1 cellular context compared by ENCODE assay signal in the genomic region with DNA sequence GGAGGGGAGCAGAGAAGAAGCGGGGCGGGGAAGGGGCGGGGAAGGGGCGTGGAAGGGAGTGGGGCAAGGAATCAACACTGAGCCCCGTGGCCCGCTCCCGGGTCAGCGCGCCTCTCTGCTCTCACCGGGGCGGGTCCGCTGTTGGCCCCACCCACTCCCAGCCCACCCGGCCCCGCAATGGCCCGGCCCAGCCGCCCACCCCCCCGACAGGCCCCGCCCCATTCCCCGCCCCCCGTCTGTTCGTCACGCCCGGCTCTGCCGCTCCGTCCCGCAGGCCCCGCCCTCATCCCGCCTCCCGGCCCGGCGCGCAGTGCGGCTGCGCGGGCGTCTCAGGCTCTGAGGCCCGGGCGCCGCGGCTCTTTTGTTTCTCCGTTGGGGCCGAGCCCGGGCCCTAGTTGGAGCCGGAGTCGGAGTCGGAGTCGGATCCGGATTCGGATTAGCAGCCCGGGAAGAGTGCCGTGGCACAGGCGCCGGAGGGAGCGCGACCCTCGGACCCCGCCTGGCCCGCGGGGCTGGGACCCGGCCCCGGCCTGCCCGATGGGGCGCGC.
TF ChIP-seq lines count a peak whose summit lies in the region.

Gene ULK1, plus strand, starts transcription at position 310 of the 548 bp plus-strand sequence. CDS start 380 bp downstream, outside the sequence.

TF ChIP-seq in K562, 482 proteins besides CTCF, POLR2A, EP300 and RAD21 (continued from another document):
- TF ChIP-seq, protein P1, sequence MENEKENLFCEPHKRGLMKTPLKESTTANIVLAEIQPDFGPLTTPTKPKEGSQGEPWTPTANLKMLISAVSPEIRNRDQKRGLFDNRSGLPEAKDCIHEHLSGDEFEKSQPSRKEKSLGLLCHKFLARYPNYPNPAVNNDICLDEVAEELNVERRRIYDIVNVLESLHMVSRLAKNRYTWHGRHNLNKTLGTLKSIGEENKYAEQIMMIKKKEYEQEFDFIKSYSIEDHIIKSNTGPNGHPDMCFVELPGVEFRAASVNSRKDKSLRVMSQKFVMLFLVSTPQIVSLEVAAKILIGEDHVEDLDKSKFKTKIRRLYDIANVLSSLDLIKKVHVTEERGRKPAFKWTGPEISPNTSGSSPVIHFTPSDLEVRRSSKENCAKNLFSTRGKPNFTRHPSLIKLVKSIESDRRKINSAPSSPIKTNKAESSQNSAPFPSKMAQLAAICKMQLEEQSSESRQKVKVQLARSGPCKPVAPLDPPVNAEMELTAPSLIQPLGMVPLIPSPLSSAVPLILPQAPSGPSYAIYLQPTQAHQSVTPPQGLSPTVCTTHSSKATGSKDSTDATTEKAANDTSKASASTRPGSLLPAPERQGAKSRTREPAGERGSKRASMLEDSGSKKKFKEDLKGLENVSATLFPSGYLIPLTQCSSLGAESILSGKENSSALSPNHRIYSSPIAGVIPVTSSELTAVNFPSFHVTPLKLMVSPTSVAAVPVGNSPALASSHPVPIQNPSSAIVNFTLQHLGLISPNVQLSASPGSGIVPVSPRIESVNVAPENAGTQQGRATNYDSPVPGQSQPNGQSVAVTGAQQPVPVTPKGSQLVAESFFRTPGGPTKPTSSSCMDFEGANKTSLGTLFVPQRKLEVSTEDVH (IDR thresholded peaks at IDR 0.05; ENCODE audit: low read depth, partially characterized antibody) = no peak
- TF ChIP-seq ZFX (CRISPR knock-in tag; IDR thresholded peaks at IDR 0.05) (peak; percentile 78), TAF1 (IDR thresholded peaks at IDR 0.05; ENCODE audit: control insufficient read depth, extremely low read depth, insufficient read depth, low read length, severe bottlenecking) (peak; percentile 84), POLR2AphosphoS5 (IDR thresholded peaks at IDR 0.05; ENCODE audit: control insufficient read depth, insufficient read depth, low read depth, low read length) (peak; percentile 87), NFIX (CRISPR knock-in tag; IDR thresholded peaks at IDR 0.05; ENCODE audit: low read depth) (no peak), OTX1 (CRISPR knock-in tag; IDR thresholded peaks at IDR 0.05) (no peak), MAX (CRISPR knock-in tag; IDR thresholded peaks at IDR 0.05) (no peak), ZNF274 (IDR thresholded peaks at IDR 0.05; ENCODE audit: borderline replicate concordance, low read depth, low read length) (no peak)
- TF ChIP-seq, protein P2, sequence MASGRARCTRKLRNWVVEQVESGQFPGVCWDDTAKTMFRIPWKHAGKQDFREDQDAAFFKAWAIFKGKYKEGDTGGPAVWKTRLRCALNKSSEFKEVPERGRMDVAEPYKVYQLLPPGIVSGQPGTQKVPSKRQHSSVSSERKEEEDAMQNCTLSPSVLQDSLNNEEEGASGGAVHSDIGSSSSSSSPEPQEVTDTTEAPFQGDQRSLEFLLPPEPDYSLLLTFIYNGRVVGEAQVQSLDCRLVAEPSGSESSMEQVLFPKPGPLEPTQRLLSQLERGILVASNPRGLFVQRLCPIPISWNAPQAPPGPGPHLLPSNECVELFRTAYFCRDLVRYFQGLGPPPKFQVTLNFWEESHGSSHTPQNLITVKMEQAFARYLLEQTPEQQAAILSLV (tag; IDR thresholded peaks at IDR 0.05) = no peak
